Comparison of ENCODE assay signal across 19 cellular contexts in genomic region chr2:237096201-237096600, GRCh38. TPM values are rescaled to one million over a fixed set of nuclear protein-coding genes. Genes with fewer than 3 reads are reported as not detected.
DNase-seq lines count a peak whose midpoint lies in the region; ATAC-seq and TF ChIP-seq lines count a peak whose summit lies in the region.
"Had no signal": no experiment of that assay in that cellular context is flagged by ENCODE, and none has a peak within 500 bp of the region (broad histone marks: within the 10 kb centered on the region; RNA-seq: fewer than 3 reads in every experiment).

No MANE protein-coding gene starts in this region.

- peak overlapping the region; percentile 77 for H2BK120ac ChIP-seq in mesenchymal stem cell (ENCODE audit: low read depth, low read length)

- H3K9me3 ChIP-seq in RWPE2 (ENCODE audit: severe bottlenecking) (no peaks in the 10 kb centered on the region), mesenchymal stem cell (ENCODE audit: control insufficient read depth, low read length) (peaks cover 10% of the 10 kb centered on the region), vagina (no peaks in the 10 kb centered on the region)
- H3K9me3 ChIP-seq: spleen had no signal

- no peak overlapping the region for H3K14ac ChIP-seq in mesenchymal stem cell (ENCODE audit: low read length in 2 of 2)

- H3K36me3 ChIP-seq in RWPE2 (ENCODE audit: low read depth) (peaks cover 91% of the 10 kb centered on the region), mesenchymal stem cell (ENCODE audit: control insufficient read depth in 1 of 2, insufficient read depth in 2 of 2, low read depth in 1 of 2, low read length in 2 of 2) (peaks cover 20 to 80% of the 10 kb centered on the region in 2 experiments), vagina (peaks cover 0 to 44% of the 10 kb centered on the region in 2 donors)

- H3K27ac ChIP-seq in RWPE2 (ENCODE audit: poor library complexity, severe bottlenecking) (peak overlapping the region; percentile 100), mesenchymal stem cell (ENCODE audit: low read length, poor library complexity, severe bottlenecking) (no peak overlapping the region), vagina (peak overlapping the region; percentile 15)
- H3K27ac ChIP-seq: spleen had no signal

- H2AK5ac ChIP-seq in mesenchymal stem cell (ENCODE audit: low read length, severe bottlenecking) = no peak overlapping the region

- DNase-seq in RWPE2 (ENCODE audit: low spot score) = no peak
- peak; percentile 50 to 92 for DNase-seq in dermis microvascular lymphatic vessel endothelial cell (ENCODE audit: low read depth in 2 of 2)
- DNase-seq in mesenchymal stem cell = no peak
- no peak for DNase-seq in vagina (ENCODE audit: extremely low spot score in 2 of 2)
- DNase-seq in NCI-H2107 (lab: John Stamatoyannopoulos, UW) = no peak
- DNase-seq in activated CD4-positive, alpha-beta T cell treated with anti-CD3 and anti-CD28 coated beads, Interleukin-2, amount 10 ng/mL, durations not matched to agents 7 days and 5 days = no peak
- DNase-seq: activated B cell treated with CpG ODN at 0.5 μM for 24 hours; activated CD4-positive, alpha-beta memory T cell treated with anti-CD3 and anti-CD28 coated beads, Interleukin-2, amount 10 ng/mL, durations not matched to agents 7 days and 5 days; activated naive CD8-positive, alpha-beta T cell treated with anti-CD3 and anti-CD28 coated beads, Interleukin-2, amount 10 ng/mL, durations not matched to agents 7 days and 5 days; CD4-positive, alpha-beta T cell; H9; Kasumi-1; NCI-H1694 treated with DMSO at 0.1 percent for 48 hours; NCI-H69; spleen; stimulated activated CD4-positive, alpha-beta T cell treated with anti-CD3 and anti-CD28 coated beads, Interleukin-2, amount 100 ng/mL, for 48 hours had no signal

- TF ChIP-seq CTCF in RWPE2 (IDR thresholded peaks at IDR 0.05; ENCODE audit: poor library complexity, severe bottlenecking) = no peak
- no peak for TF ChIP-seq CTCF in vagina (IDR thresholded peaks at IDR 0.05)

- H3K4me2 ChIP-seq in mesenchymal stem cell (ENCODE audit: low read length, poor library complexity, severe bottlenecking) = no peak overlapping the region

- no peak overlapping the region for H3K23ac ChIP-seq in mesenchymal stem cell (ENCODE audit: low read length in 2 of 2)

- WGBS in mesenchymal stem cell = 93% methylated on average over 4 of the region's 4 CpGs

- H3K79me1 ChIP-seq in mesenchymal stem cell (replicated peaks; ENCODE audit: low read length, poor library complexity, severe bottlenecking) = peaks cover 21% of the 10 kb centered on the region

- no peak for ATAC-seq in RWPE2 (ENCODE audit: low read depth)
- ATAC-seq in HG02642 (IDR thresholded peaks at IDR 0.05; ENCODE audit: poor library complexity, unreplicated experiment) = no peak
- ATAC-seq: stimulated activated effector memory CD8-positive, alpha-beta T cell treated with anti-CD3 and anti-CD28 coated beads, Interleukin-12 subunit alpha, Interleukin-12 subunit beta, amount 100 ng/mL, for 72 hours had no signal

- H4K91ac ChIP-seq in mesenchymal stem cell (ENCODE audit: low read length) = peak overlapping the region; percentile 3

- H3K9me3 Mint-ChIP-seq in activated CD4-positive, alpha-beta T cell treated with anti-CD3 and anti-CD28 coated beads, Interleukin-2, amount 10 ng/mL, durations not matched to agents 7 days and 5 days = no peaks in the 10 kb centered on the region
- H3K9me3 Mint-ChIP-seq: activated B cell treated with CpG ODN at 0.5 μM for 24 hours; activated CD4-positive, alpha-beta memory T cell treated with anti-CD3 and anti-CD28 coated beads, Interleukin-2, amount 10 ng/mL, durations not matched to agents 7 days and 5 days; activated naive CD8-positive, alpha-beta T cell treated with anti-CD3 and anti-CD28 coated beads, Interleukin-2, amount 10 ng/mL, durations not matched to agents 7 days and 5 days; CD4-positive, alpha-beta T cell; H9; stimulated activated effector memory CD8-positive, alpha-beta T cell treated with anti-CD3 and anti-CD28 coated beads, Interleukin-12 subunit alpha, Interleukin-12 subunit beta, amount 100 ng/mL, for 72 hours; T-helper 2 cell treated with Interferon-gamma antibody and Interleukin-4, amounts not matched to agents 5 μg/mL and 100 μg/mL, for 36 hours had no signal

- H4K8ac ChIP-seq in mesenchymal stem cell (ENCODE audit: low read length) = peak overlapping the region; percentile 80

- intact Hi-C loops in vagina (cut with DNase I) = no loop called here

- no peak overlapping the region for H2BK15ac ChIP-seq in mesenchymal stem cell (ENCODE audit: low read depth, poor library complexity, severe bottlenecking)

- peak overlapping the region; percentile 62 for H3K9ac ChIP-seq in mesenchymal stem cell (ENCODE audit: low read length)

- peaks cover 32% of the 10 kb centered on the region for H3K36me3 Mint-ChIP-seq in activated CD4-positive, alpha-beta T cell treated with anti-CD3 and anti-CD28 coated beads, Interleukin-2, amount 10 ng/mL, durations not matched to agents 7 days and 5 days (ENCODE audit: low read depth)

- H3K27me3 ChIP-seq in RWPE2 (ENCODE audit: insufficient read depth, poor library complexity, severe bottlenecking) (no peaks in the 10 kb centered on the region), mesenchymal stem cell (ENCODE audit: control insufficient read depth in 1 of 2, insufficient read depth in 1 of 2, low read length in 2 of 2) (no peaks in the 10 kb centered on the region), vagina (no peaks in the 10 kb centered on the region)
- H3K27me3 ChIP-seq: spleen had no signal

- peaks cover 68% of the 10 kb centered on the region for H3K4me1 ChIP-seq in RWPE2 (ENCODE audit: insufficient read depth, poor library complexity, severe bottlenecking)
- peaks cover 1% of the 10 kb centered on the region for H3K4me1 ChIP-seq in mesenchymal stem cell (ENCODE audit: control insufficient read depth, insufficient read depth, low read depth, low read length)
- H3K4me1 ChIP-seq in vagina = peaks cover 27% of the 10 kb centered on the region

- POLR2A ChIA-PET in activated CD4-positive, alpha-beta T cell treated with anti-CD3 and anti-CD28 coated beads, Interleukin-2, amount 10 ng/mL, durations not matched to agents 7 days and 5 days (lab: Charles Lee) = no interaction called here

- TF ChIP-seq POLR2A in vagina (IDR thresholded peaks at IDR 0.05) = no peak

- H3K18ac ChIP-seq in mesenchymal stem cell (ENCODE audit: low read depth in 1 of 2, low read length in 2 of 2) = peak overlapping the region; percentile 14 to 37

- H3K4me3 ChIP-seq in RWPE2 (ENCODE audit: severe bottlenecking) (no peak overlapping the region), mesenchymal stem cell (ENCODE audit: insufficient read depth in 1 of 2, low read depth in 1 of 2, low read length in 2 of 2) (no peak overlapping the region), vagina (no peak overlapping the region)
- H3K4me3 ChIP-seq: spleen had no signal

- peak overlapping the region; percentile 10 to 49 for H2BK12ac ChIP-seq in mesenchymal stem cell (ENCODE audit: low read length in 2 of 2)

- H3K4me1 Mint-ChIP-seq in activated CD4-positive, alpha-beta T cell treated with anti-CD3 and anti-CD28 coated beads, Interleukin-2, amount 10 ng/mL, durations not matched to agents 7 days and 5 days = no peaks in the 10 kb centered on the region
- H3K4me1 Mint-ChIP-seq: activated B cell treated with CpG ODN at 0.5 μM for 24 hours; activated CD4-positive, alpha-beta memory T cell treated with anti-CD3 and anti-CD28 coated beads, Interleukin-2, amount 10 ng/mL, durations not matched to agents 7 days and 5 days; activated naive CD8-positive, alpha-beta T cell treated with anti-CD3 and anti-CD28 coated beads, Interleukin-2, amount 10 ng/mL, durations not matched to agents 7 days and 5 days; stimulated activated effector memory CD8-positive, alpha-beta T cell treated with anti-CD3 and anti-CD28 coated beads, Interleukin-12 subunit alpha, Interleukin-12 subunit beta, amount 100 ng/mL, for 72 hours had no signal

- H3K4me3 Mint-ChIP-seq in activated CD4-positive, alpha-beta T cell treated with anti-CD3 and anti-CD28 coated beads, Interleukin-2, amount 10 ng/mL, durations not matched to agents 7 days and 5 days = no peak overlapping the region
- H3K4me3 Mint-ChIP-seq: activated B cell treated with CpG ODN at 0.5 μM for 24 hours; activated CD4-positive, alpha-beta memory T cell treated with anti-CD3 and anti-CD28 coated beads, Interleukin-2, amount 10 ng/mL, durations not matched to agents 7 days and 5 days; activated naive CD8-positive, alpha-beta T cell treated with anti-CD3 and anti-CD28 coated beads, Interleukin-2, amount 10 ng/mL, durations not matched to agents 7 days and 5 days; CD4-positive, alpha-beta T cell; H9; stimulated activated effector memory CD8-positive, alpha-beta T cell treated with anti-CD3 and anti-CD28 coated beads, Interleukin-12 subunit alpha, Interleukin-12 subunit beta, amount 100 ng/mL, for 72 hours; T-helper 2 cell treated with Interferon-gamma antibody and Interleukin-4, amounts not matched to agents 5 μg/mL and 100 μg/mL, for 36 hours had no signal

- CTCF ChIA-PET in activated CD4-positive, alpha-beta T cell treated with anti-CD3 and anti-CD28 coated beads, Interleukin-2, amount 10 ng/mL, durations not matched to agents 7 days and 5 days (lab: Charles Lee) = interaction anchor here (1.3 kb wide), 1 partner anchor 10 kb away, joined by 5 read pairs; the partner anchor contains the start of gene COPS8

- H2AFZ ChIP-seq in mesenchymal stem cell (ENCODE audit: low read depth, low read length) = no peak overlapping the region

- peak overlapping the region in 1 of 2 experiments; percentile 64 for H3K4ac ChIP-seq in mesenchymal stem cell (ENCODE audit: low read depth in 1 of 2, low read length in 2 of 2)

- no peak overlapping the region for H2BK5ac ChIP-seq in mesenchymal stem cell (ENCODE audit: low read depth, low read length, poor library complexity, severe bottlenecking)

- no peaks in the 10 kb centered on the region for H3K27me3 Mint-ChIP-seq in activated CD4-positive, alpha-beta T cell treated with anti-CD3 and anti-CD28 coated beads, Interleukin-2, amount 10 ng/mL, durations not matched to agents 7 days and 5 days
- H3K27me3 Mint-ChIP-seq: activated B cell treated with CpG ODN at 0.5 μM for 24 hours; activated CD4-positive, alpha-beta memory T cell treated with anti-CD3 and anti-CD28 coated beads, Interleukin-2, amount 10 ng/mL, durations not matched to agents 7 days and 5 days; activated naive CD8-positive, alpha-beta T cell treated with anti-CD3 and anti-CD28 coated beads, Interleukin-2, amount 10 ng/mL, durations not matched to agents 7 days and 5 days; CD4-positive, alpha-beta T cell had no signal

- H3K27ac Mint-ChIP-seq in activated CD4-positive, alpha-beta T cell treated with anti-CD3 and anti-CD28 coated beads, Interleukin-2, amount 10 ng/mL, durations not matched to agents 7 days and 5 days = no peak overlapping the region
- H3K27ac Mint-ChIP-seq: activated B cell treated with CpG ODN at 0.5 μM for 24 hours; activated CD4-positive, alpha-beta memory T cell treated with anti-CD3 and anti-CD28 coated beads, Interleukin-2, amount 10 ng/mL, durations not matched to agents 7 days and 5 days; activated naive CD8-positive, alpha-beta T cell treated with anti-CD3 and anti-CD28 coated beads, Interleukin-2, amount 10 ng/mL, durations not matched to agents 7 days and 5 days; CD4-positive, alpha-beta T cell; H9; stimulated activated effector memory CD8-positive, alpha-beta T cell treated with anti-CD3 and anti-CD28 coated beads, Interleukin-12 subunit alpha, Interleukin-12 subunit beta, amount 100 ng/mL, for 72 hours; T-helper 2 cell treated with Interferon-gamma antibody and Interleukin-4, amounts not matched to agents 5 μg/mL and 100 μg/mL, for 36 hours had no signal

RNA-seq across cellular contexts. Expression of gene COPS8, which starts 10.5 kb away (rescaled TPM):
- total RNA-seq in dermis microvascular lymphatic vessel endothelial cell (45.1 and 63.7 TPM in 2 replicates), vagina (46.9 TPM)
- 45.9 TPM for polyA plus RNA-seq in mesenchymal stem cell (2013, experiment 1 of 2)
- 46.7 TPM for polyA plus RNA-seq in mesenchymal stem cell (2013, experiment 2 of 2)
- 10 to 100 TPM; 43.4 to 50.1 TPM for total RNA-seq in activated CD4-positive, alpha-beta T cell treated with anti-CD3 and anti-CD28 coated beads, Interleukin-2, amount 10 ng/mL, durations not matched to agents 7 days and 5 days

Comparison
In these comparisons a context has a peak if more than half of its experiments do, and no peak if none do; other contexts are left out.
1. DNase-seq: peak in dermis microvascular lymphatic vessel endothelial cell (2 of 2); none in RWPE2 (single experiment), mesenchymal stem cell (single experiment), vagina (0 of 2), NCI-H2107 (single experiment) and activated CD4-positive, alpha-beta T cell treated with anti-CD3 and anti-CD28 coated beads, Interleukin-2, amount 10 ng/mL, durations not matched to agents 7 days and 5 days (single experiment).